Comparison of ENCODE assay signal across 19 cellular contexts in the genomic region with DNA sequence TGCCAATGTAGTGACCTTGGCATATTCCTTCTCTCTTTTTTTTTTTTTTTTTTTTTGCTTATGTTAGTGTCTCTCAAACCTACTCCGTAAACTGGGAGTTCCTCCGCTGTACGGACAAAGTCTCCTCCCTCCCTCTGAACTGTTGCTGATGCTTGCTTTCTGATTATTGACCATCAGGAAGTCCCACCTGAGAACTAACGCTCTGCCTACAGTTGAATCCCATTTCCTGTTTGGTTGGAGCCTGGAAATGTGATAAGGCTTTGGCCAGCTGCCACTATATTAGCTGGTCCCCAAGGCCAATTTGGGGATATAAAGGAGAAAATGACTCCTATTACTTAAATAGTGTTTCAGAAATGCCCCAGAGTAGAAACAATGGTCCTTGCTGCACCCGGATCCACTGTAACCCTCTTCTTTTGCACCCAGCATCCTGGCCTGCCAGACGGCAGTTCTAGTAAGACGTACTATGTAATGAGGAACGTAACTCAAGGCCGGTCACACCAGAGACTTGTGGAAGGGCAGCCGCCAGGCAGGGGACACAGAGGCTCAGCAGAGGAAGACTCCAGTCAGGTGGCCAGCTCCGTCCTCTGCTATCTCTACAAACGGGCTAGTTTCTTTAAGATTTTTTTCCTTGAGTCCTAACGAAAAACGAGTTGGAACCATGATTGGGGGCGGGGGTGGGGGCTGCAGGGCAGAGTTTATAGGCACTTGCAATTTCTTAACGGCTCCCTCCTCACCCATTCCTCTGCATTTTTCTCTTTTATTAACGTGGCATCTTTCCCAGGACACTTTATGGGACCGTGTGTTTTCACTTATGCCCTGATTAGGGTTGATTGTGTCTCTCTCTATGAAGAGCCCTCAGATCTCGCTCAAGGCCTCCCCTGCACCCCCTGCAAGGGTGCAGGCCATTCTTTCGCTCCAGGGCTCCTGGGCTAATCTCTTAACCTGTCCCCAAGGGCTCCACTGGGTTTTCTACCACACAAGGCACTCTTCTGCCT.
DNase-seq lines count a peak whose midpoint lies in the region; ATAC-seq and TF ChIP-seq lines count a peak whose summit lies in the region.
"Had no signal": no experiment of that assay in that cellular context is flagged by ENCODE, and none has a peak within 500 bp of the region (broad histone marks: within the 10 kb centered on the region; RNA-seq: fewer than 3 reads in every experiment).

No MANE protein-coding gene starts in this region.

- TF ChIP-seq CTCF in body of pancreas (IDR thresholded peaks at IDR 0.05), result no peak
- TF ChIP-seq CTCF in mucosa of descending colon (IDR thresholded peaks at IDR 0.05), result no peak
- no peak for TF ChIP-seq CTCF in type B pancreatic cell (conservative IDR thresholded peaks at IDR 0.05)
- no peak for TF ChIP-seq CTCF in gastroesophageal sphincter (IDR thresholded peaks at IDR 0.05)

- peaks cover 79% of the 10 kb centered on the region for H3K4me1 Mint-ChIP-seq in type B pancreatic cell (ENCODE audit: unreplicated experiment)
- H3K4me1 Mint-ChIP-seq: CD14-positive monocyte, memory B cell had no signal

- DNase-seq in NCI-H1105 treated with DMSO at 0.1 percent for 48 hours (lab: John Stamatoyannopoulos, UW), result peak; percentile 15
- no peak for DNase-seq in NCI-H1105 (lab: John Stamatoyannopoulos, UW)
- DNase-seq in body of pancreas, result peak in 1 of 4 donors; percentile 38
- no peak for DNase-seq in mucosa of descending colon
- no peak for DNase-seq in type B pancreatic cell (ENCODE audit: extremely low spot score, unreplicated experiment)
- DNase-seq in NCI-H146 treated with DMSO at 0.1 percent for 48 hours (lab: John Stamatoyannopoulos, UW; ENCODE audit: unreplicated experiment), result no peak
- DNase-seq: activated CD4-positive, CD25-positive, alpha-beta regulatory T cell; activated CD8-positive, alpha-beta memory T cell treated with anti-CD3 and anti-CD28 coated beads for 24 hours; DND-41; NCI-H187 treated with DMSO at 0.1 percent for 48 hours; stimulated activated CD4-positive, alpha-beta T cell treated with anti-CD3 and anti-CD28 coated beads, Interleukin-4, amount 100 ng/mL, for 1 hour; T-helper 2 cell had no signal

- TF ChIP-seq EP300 in gastroesophageal sphincter (IDR thresholded peaks at IDR 0.05), result no peak

- no peaks in the 10 kb centered on the region for H3K36me3 Mint-ChIP-seq in type B pancreatic cell
- H3K36me3 Mint-ChIP-seq: CD14-positive monocyte, memory B cell had no signal

- H3K27ac ChIP-seq in body of pancreas (peak overlapping the region in 2 of 4 donors; percentile 38), gastroesophageal sphincter (peak overlapping the region in 2 of 4 donors; percentile 67 to 79)
- H3K27ac ChIP-seq: neutrophil, thoracic aorta had no signal

- ATAC-seq in body of pancreas, result peak; percentile 49
- peak; percentile 38 for ATAC-seq in mucosa of descending colon
- no peak for ATAC-seq in GM18867 (IDR thresholded peaks at IDR 0.05; ENCODE audit: unreplicated experiment)
- ATAC-seq in gastroesophageal sphincter, result no peak

- H3K27me3 ChIP-seq in body of pancreas, result no peaks in the 10 kb centered on the region
- no peaks in the 10 kb centered on the region for H3K27me3 ChIP-seq in gastroesophageal sphincter

- H3K4me3 Mint-ChIP-seq in type B pancreatic cell, result peak overlapping the region; percentile 41
- H3K4me3 Mint-ChIP-seq: CD14-positive monocyte, memory B cell had no signal

- no peak overlapping the region for H3K4me3 ChIP-seq in body of pancreas
- H3K4me3 ChIP-seq in mucosa of descending colon, result no peak overlapping the region
- no peak overlapping the region for H3K4me3 ChIP-seq in gastroesophageal sphincter
- H3K4me3 ChIP-seq: heart left ventricle, thoracic aorta had no signal

- no peaks in the 10 kb centered on the region for H3K9me3 ChIP-seq in body of pancreas
- H3K9me3 ChIP-seq in mucosa of descending colon, result no peaks in the 10 kb centered on the region
- no peaks in the 10 kb centered on the region for H3K9me3 ChIP-seq in gastroesophageal sphincter
- H3K9me3 ChIP-seq: heart left ventricle, neutrophil, thoracic aorta had no signal

- intact Hi-C loops in body of pancreas (cut with DNase I), result no loop called here
- intact Hi-C loops in mucosa of descending colon (cut with DNase I, micrococcal nuclease), result no loop called here

- peaks cover 5% of the 10 kb centered on the region for H3K9me3 Mint-ChIP-seq in type B pancreatic cell
- H3K9me3 Mint-ChIP-seq: memory B cell had no signal

- H3K27ac Mint-ChIP-seq in type B pancreatic cell, result peak overlapping the region; percentile 11
- H3K27ac Mint-ChIP-seq: CD14-positive monocyte, memory B cell had no signal

- H3K27me3 Mint-ChIP-seq in type B pancreatic cell, result peaks cover 9% of the 10 kb centered on the region

- no peaks in the 10 kb centered on the region for H3K36me3 ChIP-seq in body of pancreas (replicated peaks in 1 of 2; ENCODE audit: insufficient read depth in 1 of 2, low read depth in 2 of 2)
- no peaks in the 10 kb centered on the region for H3K36me3 ChIP-seq in mucosa of descending colon (ENCODE audit: low read depth)
- no peaks in the 10 kb centered on the region for H3K36me3 ChIP-seq in gastroesophageal sphincter
- H3K36me3 ChIP-seq: heart left ventricle, neutrophil, thoracic aorta had no signal

- peaks cover 33% of the 10 kb centered on the region for H3K4me1 ChIP-seq in body of pancreas
- no peaks in the 10 kb centered on the region for H3K4me1 ChIP-seq in mucosa of descending colon (ENCODE audit: low read depth)
- H3K4me1 ChIP-seq in gastroesophageal sphincter, result peaks cover 3 to 86% (median 47%) of the 10 kb centered on the region in 3 donors

- WGBS in body of pancreas, 2 donors, result 31 to 36% methylated on average over 20 of the region's 20 CpGs
- 66% methylated on average over 15 to 19 of the region's 20 CpGs for WGBS in gastroesophageal sphincter (ENCODE audit: low coverage in 1 of 2), 2 donors

- TF ChIP-seq POLR2A in body of pancreas (IDR thresholded peaks at IDR 0.05), result no peak
- no peak for TF ChIP-seq POLR2A in gastroesophageal sphincter (IDR thresholded peaks at IDR 0.05)

Comparison
In these comparisons a context has a peak if more than half of its experiments do, and no peak if none do; other contexts are left out.
1. ATAC-seq: peak in body of pancreas (single experiment) and mucosa of descending colon (single experiment); none in GM18867 (single experiment) and gastroesophageal sphincter (single experiment).